ENCODE assay signal across 2 cellular contexts in genomic region chr22:39268645-39269044, GRCh38.
TF ChIP-seq lines count a peak whose summit lies in the region.

No MANE protein-coding gene starts in this region.

TF ChIP-seq in HepG2, 621 proteins besides CTCF, POLR2A, EP300 and RAD21:
- 0 out of 2 replicates have a peak, but pooled peaks have one; percentile 32 for TF ChIP-seq ZNF607 (CRISPR knock-in tag; IDR thresholded peaks at IDR 0.05; ENCODE audit: borderline replicate concordance)
- no peak for TF ChIP-seq ZNF704 (CRISPR knock-in tag; IDR thresholded peaks at IDR 0.05; ENCODE audit: borderline replicate concordance)

TF ChIP-seq in WTC11, 78 proteins besides CTCF, POLR2A, EP300 and RAD21:
- TF ChIP-seq ARID4B (CRISPR knock-in tag; IDR thresholded peaks at IDR 0.05; ENCODE audit: borderline replicate concordance) (no peak), PRDM15 (CRISPR knock-in tag; IDR thresholded peaks at IDR 0.05) (0 out of 2 replicates have a peak, but pooled peaks have one; percentile 35)
